In genomic region chrX:21711126-21711847, GRCh38 we compare ENCODE assay signal across 21 cellular contexts. TPM values are rescaled to one million over a fixed set of nuclear protein-coding genes. Genes with fewer than 3 reads are reported as not detected.
A peak's percentile ranks its signal among the peaks of the same experiment; 100 is the strongest.
DNase-seq lines count a peak whose midpoint lies in the region; ATAC-seq and TF ChIP-seq lines count a peak whose summit lies in the region.
"Had no signal": no experiment of that assay in that cellular context is flagged by ENCODE, and none has a peak within 500 bp of the region (broad histone marks: within the 10 kb centered on the region; RNA-seq: fewer than 3 reads in every experiment).

No MANE protein-coding gene starts in this region.

- H3K4me1 Mint-ChIP-seq in activated CD8-positive, alpha-beta memory T cell treated with anti-CD3 and anti-CD28 coated beads, Interleukin-2, amount 10 ng/mL, durations not matched to agents 7 days and 5 days = no peaks in the 10 kb centered on the region
- H3K4me1 Mint-ChIP-seq: CD8-positive, alpha-beta memory T cell had no signal

- CTCF ChIA-PET in activated CD8-positive, alpha-beta memory T cell treated with anti-CD3 and anti-CD28 coated beads, Interleukin-2, amount 10 ng/mL, durations not matched to agents 7 days and 5 days (lab: Charles Lee) = no interaction called here

- H3K4me1 ChIP-seq in GM23248 (ENCODE audit: insufficient read depth) = no peaks in the 10 kb centered on the region

- no peaks in the 10 kb centered on the region for H3K9me2 ChIP-seq in GM23248 (ENCODE audit: insufficient read depth)

- no peaks in the 10 kb centered on the region for H3K27me3 Mint-ChIP-seq in activated CD8-positive, alpha-beta memory T cell treated with anti-CD3 and anti-CD28 coated beads, Interleukin-2, amount 10 ng/mL, durations not matched to agents 7 days and 5 days

- no peak overlapping the region for H3K4me2 ChIP-seq in GM23248 (ENCODE audit: unreplicated experiment)

- H3K4me3 ChIP-seq in GM23248 = no peak overlapping the region
- H3K4me3 ChIP-seq: MG63 had no signal

- ATAC-seq in left cardiac atrium = peak; percentile 87 to 88
- no peak for ATAC-seq in activated CD8-positive, alpha-beta memory T cell treated with anti-CD3 and anti-CD28 coated beads, Interleukin-2, amount 10 ng/mL, durations not matched to agents 7 days and 5 days
- ATAC-seq in GM18505 (IDR thresholded peaks at IDR 0.05; ENCODE audit: unreplicated experiment) = no peak
- no peak for ATAC-seq in HG03432 (IDR thresholded peaks at IDR 0.05; ENCODE audit: unreplicated experiment)
- ATAC-seq: SK-N-SH treated with all-trans-retinoic acid at 6 μM for 48 hours had no signal

- TF ChIP-seq POLR2A in GM18505 (IDR thresholded peaks at IDR 0.05; ENCODE audit: borderline replicate concordance, extremely low read depth, insufficient read depth, insufficient read length) = no peak

- in situ Hi-C loops in GM23248 (cut with MboI) = no loop called here

- H3K4me3 Mint-ChIP-seq in activated CD8-positive, alpha-beta memory T cell treated with anti-CD3 and anti-CD28 coated beads, Interleukin-2, amount 10 ng/mL, durations not matched to agents 7 days and 5 days = no peak overlapping the region
- H3K4me3 Mint-ChIP-seq: CD8-positive, alpha-beta memory T cell had no signal

- no peak overlapping the region for H3K27ac ChIP-seq in GM23248

- H3K27ac Mint-ChIP-seq in activated CD8-positive, alpha-beta memory T cell treated with anti-CD3 and anti-CD28 coated beads, Interleukin-2, amount 10 ng/mL, durations not matched to agents 7 days and 5 days = no peak overlapping the region
- H3K27ac Mint-ChIP-seq: CD8-positive, alpha-beta memory T cell had no signal

- H4K20me1 ChIP-seq in GM23248 (ENCODE audit: insufficient read depth) = no peaks in the 10 kb centered on the region

- H3K79me2 ChIP-seq in GM23248 (ENCODE audit: insufficient read depth) = no peaks in the 10 kb centered on the region

- H3K9me3 Mint-ChIP-seq in activated CD8-positive, alpha-beta memory T cell treated with anti-CD3 and anti-CD28 coated beads, Interleukin-2, amount 10 ng/mL, durations not matched to agents 7 days and 5 days (ENCODE audit: low read depth) = no peaks in the 10 kb centered on the region

- intact Hi-C loops in left cardiac atrium (cut with DNase I) = no loop called here

- no peaks in the 10 kb centered on the region for H3K9me3 ChIP-seq in GM23248 (ENCODE audit: low read depth)
- H3K9me3 ChIP-seq: MG63 had no signal

- H3F3A ChIP-seq in GM23248 (ENCODE audit: insufficient read depth) = no peaks in the 10 kb centered on the region

- H3K36me3 ChIP-seq in GM23248 (ENCODE audit: low read depth) = no peaks in the 10 kb centered on the region
- H3K36me3 ChIP-seq: MG63 had no signal

- peak; percentile 20 for DNase-seq in GM23248
- peak; percentile 80 for DNase-seq in NOMO-1 treated with DMSO at 0.1 percent for 48 hours (lab: John Stamatoyannopoulos, UW; ENCODE audit: unreplicated experiment)
- DNase-seq in left cardiac atrium = no peak
- DNase-seq in myocyte (ENCODE audit: low read depth) = peak; percentile 58
- no peak for DNase-seq in activated CD8-positive, alpha-beta memory T cell treated with anti-CD3 and anti-CD28 coated beads, Interleukin-2, amount 10 ng/mL, durations not matched to agents 7 days and 5 days
- no peak for DNase-seq in activated T-cell treated with anti-CD3 and anti-CD28 coated beads, Interleukin-2, amount 50 U/mL, for 48 hours
- DNase-seq: CD8-positive, alpha-beta memory T cell; DND-41; GOT3; Kasumi-1; MG63; NCI-H1105 treated with DMSO at 0.1 percent for 48 hours; NCI-H1694; NCI-H2081 treated with DMSO at 0.1 percent for 48 hours; NCI-H446 treated with DMSO at 0.1 percent for 48 hours; NCI-H69; OCI-M1; SHP77 treated with DMSO at 0.1 percent for 48 hours had no signal

- no peak overlapping the region for H3K9ac ChIP-seq in GM23248

- H3K36me3 Mint-ChIP-seq in activated CD8-positive, alpha-beta memory T cell treated with anti-CD3 and anti-CD28 coated beads, Interleukin-2, amount 10 ng/mL, durations not matched to agents 7 days and 5 days = no peaks in the 10 kb centered on the region
- H3K36me3 Mint-ChIP-seq: CD8-positive, alpha-beta memory T cell had no signal

- WGBS in GM23248 (ENCODE audit: low coverage in 1 of 2, low lambda C conversion rate in 2 of 2, missing lambda C conversion rate in 2 of 2), 2 experiments = 55 to 58% methylated on average over 5 to 7 of the region's 7 CpGs

- H3K27me3 ChIP-seq in GM23248 (replicated peaks; ENCODE audit: insufficient read depth) = no peaks in the 10 kb centered on the region
- H3K27me3 ChIP-seq: MG63 had no signal

- H2AFZ ChIP-seq in GM23248 = no peak overlapping the region

RNA-seq across cellular contexts. Expression of gene SMPX, which starts 46.6 kb away (rescaled TPM):
- total RNA-seq in GM23248 (2014; rRNA removed; shearing (Covaris generic)) = not detected in 2 replicates
- not detected in 2 replicates for polyA plus RNA-seq in GM23248 (2016; fragmentation: Nextera tagmentation; extraction: Ambion mirVana)
- total RNA-seq in left cardiac atrium (100 to 1,000 TPM; 372 to 401 TPM), myocyte (151 and 204 TPM in 2 replicates)
- 68.5 TPM for polyA plus RNA-seq in myocyte (2012)
- total RNA-seq in activated CD8-positive, alpha-beta memory T cell treated with anti-CD3 and anti-CD28 coated beads, Interleukin-2, amount 10 ng/mL, durations not matched to agents 7 days and 5 days = not detected
- total RNA-seq: CD8-positive, alpha-beta memory T cell had no signal
- polyA plus RNA-seq: CD8-positive, alpha-beta memory T cell had no signal

RNA-seq across cellular contexts. Expression of gene KLHL34, which starts 53.2 kb away (rescaled TPM):
- total RNA-seq in GM23248 (2014; rRNA removed; shearing (Covaris generic)) = not detected in 2 replicates
- polyA plus RNA-seq in GM23248 (2016; fragmentation: Nextera tagmentation; extraction: Ambion mirVana) = not detected in 2 replicates
- 1 to 10 TPM; 1.3 to 1.6 TPM for total RNA-seq in left cardiac atrium
- 0.32 TPM in 1 of 2 replicates, not detected in the other for total RNA-seq in myocyte
- not detected for polyA plus RNA-seq in myocyte (2012)
- total RNA-seq in activated CD8-positive, alpha-beta memory T cell treated with anti-CD3 and anti-CD28 coated beads, Interleukin-2, amount 10 ng/mL, durations not matched to agents 7 days and 5 days = under 1 TPM; 0.15 to 0.16 TPM

Comparison
In these comparisons a context has a peak if more than half of its experiments do, and no peak if none do; other contexts are left out.
1. DNase-seq: peak in GM23248 (single experiment), NOMO-1 treated with DMSO at 0.1 percent for 48 hours (single experiment) and myocyte (single experiment); none in left cardiac atrium (single experiment), activated CD8-positive, alpha-beta memory T cell treated with anti-CD3 and anti-CD28 coated beads, Interleukin-2, amount 10 ng/mL, durations not matched to agents 7 days and 5 days (single experiment) and activated T-cell treated with anti-CD3 and anti-CD28 coated beads, Interleukin-2, amount 50 U/mL, for 48 hours (0 of 2).
2. ATAC-seq: peak in left cardiac atrium (2 of 2); none in activated CD8-positive, alpha-beta memory T cell treated with anti-CD3 and anti-CD28 coated beads, Interleukin-2, amount 10 ng/mL, durations not matched to agents 7 days and 5 days (single experiment), GM18505 (single experiment) and HG03432 (single experiment).
3. RNA of gene SMPX, which starts 46.6 kb away (total RNA-seq): 372 to 401 TPM in left cardiac atrium and 151 to 204 TPM in myocyte; not detected in GM23248 and not detected in activated CD8-positive, alpha-beta memory T cell treated with anti-CD3 and anti-CD28 coated beads, Interleukin-2, amount 10 ng/mL, durations not matched to agents 7 days and 5 days; every median in the first group is over 100 times any median in the second.